1 cellular context compared by ENCODE assay signal in the genomic region with DNA sequence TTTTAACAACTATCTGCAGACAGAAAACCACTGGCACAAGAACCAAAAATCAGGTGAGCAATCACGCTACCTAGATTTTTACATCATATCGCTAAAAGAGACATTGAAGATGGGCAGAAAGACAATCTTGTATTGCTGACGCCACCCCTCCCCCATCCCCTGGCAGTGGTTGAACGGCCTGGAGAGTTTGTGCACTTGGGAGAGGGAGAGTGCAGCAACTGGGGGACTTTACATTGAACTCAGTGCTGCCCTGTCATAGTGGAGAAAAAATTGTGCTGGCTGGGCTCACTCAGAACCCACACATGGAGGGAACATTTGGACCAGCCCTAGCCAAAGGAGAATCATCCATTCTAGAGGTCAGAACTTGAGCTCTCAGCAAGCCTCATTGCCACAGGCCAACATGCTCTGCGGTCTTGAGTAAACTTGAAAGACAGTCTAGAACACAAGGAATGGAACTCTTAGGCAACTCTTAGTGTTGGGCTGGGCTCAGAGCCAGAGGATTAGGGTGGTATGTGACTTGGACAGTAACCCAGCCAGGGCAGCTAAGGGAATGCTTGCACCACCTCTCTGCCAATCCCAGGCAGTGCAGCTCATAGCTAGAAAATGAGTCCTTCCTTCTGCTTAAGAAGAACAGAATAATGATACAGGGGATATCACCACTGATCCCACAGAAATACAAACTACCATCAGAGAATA.
TF ChIP-seq lines count a peak whose summit lies in the region.

No MANE protein-coding gene starts in this region.

TF ChIP-seq in SK-N-SH treated with all-trans-retinoic acid at 6 μM for 48 hours, 23 proteins besides CTCF, POLR2A, EP300 and RAD21 (continued from another document):
- TF ChIP-seq RARB (CRISPR knock-in tag; IDR thresholded peaks at IDR 0.05) (no peak), OSR1 (CRISPR knock-in tag; IDR thresholded peaks at IDR 0.05) (no peak), ZC3H10 (CRISPR knock-in tag; IDR thresholded peaks at IDR 0.05) (no peak), ARNTL (CRISPR knock-in tag; IDR thresholded peaks at IDR 0.05; ENCODE audit: borderline replicate concordance, low read depth) (no peak), ZNF8 (CRISPR knock-in tag; IDR thresholded peaks at IDR 0.05) (no peak)
